Comparison of ENCODE assay signal across 8 cellular contexts in genomic region chr1:2198571-2198970, GRCh38. TPM values are rescaled to one million over a fixed set of nuclear protein-coding genes. Genes with fewer than 3 reads are reported as not detected.
DNase-seq lines count a peak whose midpoint lies in the region; ATAC-seq, FAIRE-seq and TF ChIP-seq lines count a peak whose summit lies in the region.

No MANE protein-coding gene starts in this region.

- H3K9ac ChIP-seq in HepG2 (ENCODE audit: insufficient read depth, low read depth, low read length), result no peak overlapping the region

- no peak overlapping the region for H3K4me3 ChIP-seq in adrenal gland
- no peak overlapping the region for H3K4me3 ChIP-seq in HepG2 (replicated peaks in 1 of 3; ENCODE audit: insufficient read depth in 1 of 3, low read depth in 2 of 3, low read length in 3 of 3)

- peaks cover 9% of the 10 kb centered on the region for H3K4me1 Mint-ChIP-seq in T-helper 2 cell treated with Interferon-gamma antibody and Interleukin-4, amounts not matched to agents 5 μg/mL and 100 μg/mL, for 36 hours (ENCODE audit: low read depth)

- H3K79me2 ChIP-seq in HepG2 (ENCODE audit: insufficient read depth, low read length), result peaks cover 4% of the 10 kb centered on the region

- no TSS peak for BruUV-seq in HepG2 (replicated peaks; lab: Mats Ljungman, UMichigan)

- no peaks in the 10 kb centered on the region for H3K27me3 Mint-ChIP-seq in T-helper 2 cell treated with Interferon-gamma antibody and Interleukin-4, amounts not matched to agents 5 μg/mL and 100 μg/mL, for 36 hours (ENCODE audit: low read depth)

- TF ChIP-seq POLR2A in adrenal gland (IDR thresholded peaks at IDR 0.05) (no peak), HepG2 (IDR thresholded peaks at IDR 0.05; ENCODE audit: insufficient read depth in 1 of 2, low read depth in 2 of 2, low read length in 2 of 2) (no peak)

- H3K4me1 ChIP-seq in adrenal gland (replicated peaks in 1 of 2) (peaks cover 0 to 24% of the 10 kb centered on the region in 2 donors), HepG2 (ENCODE audit: insufficient read depth, low read length) (peaks cover 75% of the 10 kb centered on the region)

- no peaks in the 10 kb centered on the region for H4K20me1 ChIP-seq in HepG2 (ENCODE audit: insufficient read depth, low read length)

- H3K36me3 ChIP-seq in adrenal gland (replicated peaks in 1 of 2) (no peaks in the 10 kb centered on the region), HepG2 (replicated peaks in 1 of 2; ENCODE audit: control insufficient read depth in 1 of 2, insufficient read depth in 2 of 2, low read length in 2 of 2) (no peaks in the 10 kb centered on the region)

- H3K27ac Mint-ChIP-seq in T-helper 2 cell treated with Interferon-gamma antibody and Interleukin-4, amounts not matched to agents 5 μg/mL and 100 μg/mL, for 36 hours, result peak overlapping the region; percentile 87

- intact Hi-C loops in adrenal gland (cut with DNase I) (loop anchor here (2.0 to 10.0 kb wide), 3 partner anchors 119 to 346 kb away; no protein-coding TSS in a partner anchor), HepG2 (cut with micrococcal nuclease; ENCODE audit: unreplicated experiment) (loop anchor here (5.0 kb wide), 1 partner anchor 34 kb away; no protein-coding TSS in a partner anchor)

- no peak for FAIRE-seq in HepG2 (lab: Jason Lieb, UNC)

- H3K27ac ChIP-seq in adrenal gland, result peak overlapping the region; percentile 7 to 89 (median 44)
- H3K27ac ChIP-seq in HepG2 (ENCODE audit: extremely low read length, insufficient read depth, low read length), result no peak overlapping the region
- H3K27ac ChIP-seq in substantia nigra (ENCODE audit: low read depth, low read length, poor library complexity, severe bottlenecking), result peak overlapping the region; percentile 45

- TF ChIP-seq CTCF in adrenal gland (IDR thresholded peaks at IDR 0.05) (no peak), HepG2 (CRISPR knock-in tag; IDR thresholded peaks at IDR 0.05) (no peak)

- WGBS in adrenal gland, 4 donors, result 72 to 100% (median 78%) methylated on average over 1 to 11 of the region's 11 CpGs
- no CpG with 5 or more reads among the region's 11 CpGs for WGBS in HepG2 (ENCODE audit: low lambda C conversion rate)

- CTCF ChIA-PET in HepG2 (lab: Yijun Ruan, JAX; ENCODE audit: low intra/inter-chr PET ratio, low total read pairs), result no interaction called here

- ATAC-seq in HepG2 (no peak), GM18861 (IDR thresholded peaks at IDR 0.05; ENCODE audit: unreplicated experiment) (no peak)

- no peak for TF ChIP-seq RAD21 in HepG2 (CRISPR knock-in tag; IDR thresholded peaks at IDR 0.05)

- in situ Hi-C loops in HepG2 (cut with HindIII; ENCODE audit: extremely low pct_ligation_motif_present, low pct_unique_long_range_greater_than_20kb), result loop anchor here (5.0 to 25.0 kb wide), 2 partner anchors 34 to 314 kb away; no protein-coding TSS in a partner anchor

- H3K27me3 ChIP-seq in adrenal gland (no peaks in the 10 kb centered on the region), HepG2 (ENCODE audit: control insufficient read depth in 1 of 2, insufficient read depth in 2 of 2, low read length in 2 of 2) (peaks cover 0 to 17% of the 10 kb centered on the region in 2 experiments; a peak in 4 of 5 replicates)

- H2AFZ ChIP-seq in HepG2 (ENCODE audit: low read length), result no peak overlapping the region

- TF ChIP-seq EP300 in HepG2 (IDR thresholded peaks at IDR 0.05; ENCODE audit: low read depth in 2 of 2, low read length in 2 of 2) (no peak), HepG2 (CRISPR knock-in tag; IDR thresholded peaks at IDR 0.05; ENCODE audit: borderline replicate concordance) (no peak)

- POLR2A ChIA-PET in HepG2 (lab: Yijun Ruan, JAX), result interaction anchor here (0.5 to 1.5 kb wide), 8 partner anchors 9 to 193 kb away, joined by 3 to 21 read pairs (median 6); partner anchors contain the start of genes MORN1 and RER1

- no peak for DNase-seq in T-helper 2 cell treated with Interferon-gamma antibody and Interleukin-4, amounts not matched to agents 5 μg/mL and 100 μg/mL, for 36 hours (ENCODE audit: low spot score)
- no peak for DNase-seq in T-helper 2 cell
- DNase-seq in adrenal gland, result no peak
- DNase-seq in HepG2 (ENCODE audit: low spot score), result no peak
- no peak for DNase-seq in substantia nigra (lab: John Stamatoyannopoulos, UW)
- no peak for DNase-seq in hippocampal formation (lab: John Stamatoyannopoulos, UW)
- DNase-seq in middle frontal gyrus (ENCODE audit: extremely low spot score, low spot score), result no peak

- no peaks in the 10 kb centered on the region for H3K9me3 ChIP-seq in adrenal gland (replicated peaks in 1 of 3)
- no peaks in the 10 kb centered on the region for H3K9me3 ChIP-seq in HepG2 (ENCODE audit: low read length)

- H3K4me3 Mint-ChIP-seq in T-helper 2 cell treated with Interferon-gamma antibody and Interleukin-4, amounts not matched to agents 5 μg/mL and 100 μg/mL, for 36 hours, result peak overlapping the region; percentile 90

- H3K9me3 Mint-ChIP-seq in T-helper 2 cell treated with Interferon-gamma antibody and Interleukin-4, amounts not matched to agents 5 μg/mL and 100 μg/mL, for 36 hours, result no peaks in the 10 kb centered on the region

- no peaks in the 10 kb centered on the region for H3K36me3 Mint-ChIP-seq in T-helper 2 cell treated with Interferon-gamma antibody and Interleukin-4, amounts not matched to agents 5 μg/mL and 100 μg/mL, for 36 hours (ENCODE audit: low read depth)

- H3K4me2 ChIP-seq in HepG2 (ENCODE audit: low read depth, low read length), result peak overlapping the region; percentile 86

TF ChIP-seq in HepG2, 621 proteins besides CTCF, POLR2A, EP300 and RAD21 (continues in another document):
- TF ChIP-seq MTA1 (CRISPR knock-in tag; IDR thresholded peaks at IDR 0.05; ENCODE audit: borderline replicate concordance) (peak; percentile 18; the same call in 1 of the 2 replicates), RARG (CRISPR knock-in tag; IDR thresholded peaks at IDR 0.05; ENCODE audit: low read depth) (no peak), HES4 (CRISPR knock-in tag; IDR thresholded peaks at IDR 0.05; ENCODE audit: borderline replicate concordance) (no peak), RFX5 (IDR thresholded peaks at IDR 0.05; ENCODE audit: low read depth, low read length) (no peak), HNRNPL (IDR thresholded peaks at IDR 0.05; ENCODE audit: low read depth, low read length) (peak; percentile 74; the same call in 1 of the 2 replicates), KAT7 (CRISPR knock-in tag; IDR thresholded peaks at IDR 0.05; ENCODE audit: borderline replicate concordance) (no peak), ZNF749 (CRISPR knock-in tag; IDR thresholded peaks at IDR 0.05; ENCODE audit: borderline replicate concordance) (no peak)

RNA-seq across cellular contexts. Expression of gene FAAP20, which starts 4.0 kb away (rescaled TPM):
- 100 to 1,000 TPM in 1 of 8 donors, 10 to 100 TPM in 7; 26.4 to 106 (median 62.0) TPM for total RNA-seq in adrenal gland
- 100 to 1,000 TPM in 2 of 3 donors, 1 to 10 TPM in 1; 2.7 to 185 (median 160) TPM for polyA plus RNA-seq in adrenal gland
- 10.4 and 10.8 TPM in 2 replicates for total RNA-seq in HepG2 (2016; rRNA removed; fragmentation: Illumina TruSeq; extraction: Trizol)
- total RNA-seq in HepG2 (2016; cell fraction: cytosol; rRNA removed; fragmentation: Illumina TruSeq; extraction: Trizol; ENCODE audit: low read depth), result 25.8 and 31.3 TPM in 2 replicates
- total RNA-seq in HepG2 (2016; cell fraction: insoluble cytoplasmic fraction; rRNA removed; fragmentation: Illumina TruSeq; extraction: Trizol), result 9.1 and 10.5 TPM in 2 replicates
- total RNA-seq in HepG2 (2016; cell fraction: membrane; rRNA removed; fragmentation: Illumina TruSeq; extraction: Trizol), result 30.5 and 36.7 TPM in 2 replicates
- 7.4 and 9.0 TPM in 2 replicates for total RNA-seq in HepG2 (2016; cell fraction: nucleus; rRNA removed; fragmentation: Illumina TruSeq; extraction: Trizol)
- polyA plus RNA-seq in HepG2 (2011; rRNA removed), result 9.6 and 14.4 TPM in 2 replicates
- polyA plus RNA-seq in HepG2 (2011; cell fraction: cytosol; rRNA removed), result 8.7 and 21.7 TPM in 2 replicates
- polyA plus RNA-seq in HepG2 (2011; cell fraction: nucleus; rRNA removed), result 37.4 and 44.6 TPM in 2 replicates
- 24.2 and 24.5 TPM in 2 replicates for polyA plus RNA-seq in HepG2 (2012)
- polyA plus RNA-seq in HepG2 (2016; cell fraction: cytosol; fragmentation: Illumina TruSeq; extraction: Trizol; ENCODE audit: low read depth), result 237 and 239 TPM in 2 replicates
- polyA plus RNA-seq in HepG2 (2016; cell fraction: insoluble cytoplasmic fraction; fragmentation: Illumina TruSeq; extraction: Trizol; ENCODE audit: low read depth), result 38.7 and 46.2 TPM in 2 replicates
- polyA plus RNA-seq in HepG2 (2016; cell fraction: membrane; fragmentation: Illumina TruSeq; extraction: Trizol; ENCODE audit: low read depth), result 156 and 163 TPM in 2 replicates
- polyA plus RNA-seq in HepG2 (2016; cell fraction: nucleus; fragmentation: Illumina TruSeq; extraction: Trizol; ENCODE audit: insufficient read depth, low read depth), result 44.5 and 50.9 TPM in 2 replicates
- polyA minus RNA-seq in HepG2 (2011; rRNA and poly(A)+ RNA removed; ENCODE audit: low replicate concordance), result 3.5 and 6.2 TPM in 2 replicates
- 5.6 and 7.3 TPM in 2 replicates for polyA minus RNA-seq in HepG2 (2011; cell fraction: cytosol; rRNA and poly(A)+ RNA removed)
- polyA minus RNA-seq in HepG2 (2011; cell fraction: nucleus; rRNA and poly(A)+ RNA removed), result 6.3 and 6.6 TPM in 2 replicates

RNA-seq across cellular contexts. Expression of gene SKI, which starts 29.5 kb away (rescaled TPM):
- total RNA-seq in adrenal gland (10 to 100 TPM; 30.6 to 53.6 (median 43.7) TPM), HepG2 (2016; rRNA removed; fragmentation: Illumina TruSeq; extraction: Trizol) (6.9 and 9.6 TPM in 2 replicates)
- polyA plus RNA-seq in adrenal gland (10 to 100 TPM in 2 of 3 donors, 1 to 10 TPM in 1; 9.4 to 21.2 (median 10.8) TPM), HepG2 (2011; rRNA removed) (4.7 and 5.9 TPM in 2 replicates)
- total RNA-seq in HepG2 (2016; cell fraction: cytosol; rRNA removed; fragmentation: Illumina TruSeq; extraction: Trizol; ENCODE audit: low read depth), result 3.4 and 6.3 TPM in 2 replicates
- total RNA-seq in HepG2 (2016; cell fraction: insoluble cytoplasmic fraction; rRNA removed; fragmentation: Illumina TruSeq; extraction: Trizol), result 7.7 and 7.9 TPM in 2 replicates
- 4.6 and 5.7 TPM in 2 replicates for total RNA-seq in HepG2 (2016; cell fraction: membrane; rRNA removed; fragmentation: Illumina TruSeq; extraction: Trizol)
- total RNA-seq in HepG2 (2016; cell fraction: nucleus; rRNA removed; fragmentation: Illumina TruSeq; extraction: Trizol), result 10.6 and 12.2 TPM in 2 replicates
- polyA plus RNA-seq in HepG2 (2011; cell fraction: cytosol; rRNA removed), result 3.8 and 4.2 TPM in 2 replicates
- 20.3 and 21.2 TPM in 2 replicates for polyA plus RNA-seq in HepG2 (2011; cell fraction: nucleus; rRNA removed)
- polyA plus RNA-seq in HepG2 (2012), result 10.1 and 12.3 TPM in 2 replicates
- polyA plus RNA-seq in HepG2 (2016; cell fraction: cytosol; fragmentation: Illumina TruSeq; extraction: Trizol; ENCODE audit: low read depth), result 0.60 and 0.83 TPM in 2 replicates
- polyA plus RNA-seq in HepG2 (2016; cell fraction: insoluble cytoplasmic fraction; fragmentation: Illumina TruSeq; extraction: Trizol; ENCODE audit: low read depth), result 16.7 and 23.3 TPM in 2 replicates
- 3.7 and 4.4 TPM in 2 replicates for polyA plus RNA-seq in HepG2 (2016; cell fraction: membrane; fragmentation: Illumina TruSeq; extraction: Trizol; ENCODE audit: low read depth)
- 33.8 and 34.3 TPM in 2 replicates for polyA plus RNA-seq in HepG2 (2016; cell fraction: nucleus; fragmentation: Illumina TruSeq; extraction: Trizol; ENCODE audit: insufficient read depth, low read depth)
- 4.4 and 14.7 TPM in 2 replicates for polyA minus RNA-seq in HepG2 (2011; rRNA and poly(A)+ RNA removed; ENCODE audit: low replicate concordance)
- 16.7 and 22.2 TPM in 2 replicates for polyA minus RNA-seq in HepG2 (2011; cell fraction: cytosol; rRNA and poly(A)+ RNA removed)
- polyA minus RNA-seq in HepG2 (2011; cell fraction: nucleus; rRNA and poly(A)+ RNA removed), result 10.9 and 12.1 TPM in 2 replicates
